Comparison of ENCODE assay signal across 1 cellular context in genomic region chr9:21589344-21590056, GRCh38.
TF ChIP-seq lines count a peak whose summit lies in the region.

No MANE protein-coding gene starts in this region.

TF ChIP-seq in WTC11, 78 proteins besides CTCF, POLR2A, EP300 and RAD21:
- TF ChIP-seq ZNF138 (CRISPR knock-in tag; conservative IDR thresholded peaks at IDR 0.05) (no peak), GTF2I (CRISPR knock-in tag; conservative IDR thresholded peaks at IDR 0.05) (no peak), USF2 (CRISPR knock-in tag; IDR thresholded peaks at IDR 0.05) (no peak), ZBTB21 (CRISPR knock-in tag; IDR thresholded peaks at IDR 0.05; ENCODE audit: borderline replicate concordance) (no peak), NR1H2 (CRISPR knock-in tag; IDR thresholded peaks at IDR 0.05) (no peak), AR (CRISPR knock-in tag; IDR thresholded peaks at IDR 0.05) (no peak), ATF3 (CRISPR knock-in tag; conservative IDR thresholded peaks at IDR 0.05) (no peak), HMGXB4 (CRISPR knock-in tag; IDR thresholded peaks at IDR 0.05) (no peak), PRRX2 (CRISPR knock-in tag; IDR thresholded peaks at IDR 0.05) (no peak), E2F1 (CRISPR knock-in tag; IDR thresholded peaks at IDR 0.05) (no peak), ZMAT4 (CRISPR knock-in tag; IDR thresholded peaks at IDR 0.05) (no peak), SMAD3 (CRISPR knock-in tag; IDR thresholded peaks at IDR 0.05; ENCODE audit: borderline replicate concordance) (no peak), PREB (CRISPR knock-in tag; IDR thresholded peaks at IDR 0.05; ENCODE audit: borderline replicate concordance) (no peak), ZBTB43 (CRISPR knock-in tag; IDR thresholded peaks at IDR 0.05) (no peak), TEAD1 (CRISPR knock-in tag; IDR thresholded peaks at IDR 0.05) (no peak), ZNF219 (CRISPR knock-in tag; IDR thresholded peaks at IDR 0.05; ENCODE audit: borderline replicate concordance) (no peak), USF1 (CRISPR knock-in tag; IDR thresholded peaks at IDR 0.05) (no peak)
TF ChIP-seq in WTC11: peak in this region for 0.
